In genomic region chrX:32116047-32116446, GRCh38 we compare ENCODE assay signal across 22 cellular contexts.
DNase-seq lines count a peak whose midpoint lies in the region; ATAC-seq and TF ChIP-seq lines count a peak whose summit lies in the region.
"Had no signal": no experiment of that assay in that cellular context is flagged by ENCODE, and none has a peak within 500 bp of the region (broad histone marks: within the 10 kb centered on the region; RNA-seq: fewer than 3 reads in every experiment).

No MANE protein-coding gene starts in this region.

- H3K36me3 Mint-ChIP-seq in endothelial cell (ENCODE audit: low read depth, unreplicated experiment), result no peaks in the 10 kb centered on the region
- H3K36me3 Mint-ChIP-seq: activated naive CD4-positive, alpha-beta T cell treated with anti-CD3 and anti-CD28 coated beads, Interleukin-2, amount 10 ng/mL, durations not matched to agents 7 days and 5 days; stimulated activated memory B cell treated with anti-CD40 and anti-IgM and Interleukin-4, amounts not matched to agents 10 μg/mL and 1 μg/mL and 100 μg/mL, for 72 hours had no signal

- H3K9me3 ChIP-seq in BE2C, result no peaks in the 10 kb centered on the region
- H3K9me3 ChIP-seq in MG63, result no peaks in the 10 kb centered on the region

- no peaks in the 10 kb centered on the region for H3K4me1 ChIP-seq in BE2C

- H3K27me3 Mint-ChIP-seq in endothelial cell (ENCODE audit: unreplicated experiment), result peaks cover 1% of the 10 kb centered on the region
- H3K27me3 Mint-ChIP-seq: activated CD4-positive, alpha-beta T cell treated with anti-CD3 and anti-CD28 coated beads for 36 hours; activated naive CD4-positive, alpha-beta T cell treated with anti-CD3 and anti-CD28 coated beads, Interleukin-2, amount 10 ng/mL, durations not matched to agents 7 days and 5 days; stimulated activated memory B cell treated with anti-CD40 and anti-IgM and Interleukin-4, amounts not matched to agents 10 μg/mL and 1 μg/mL and 100 μg/mL, for 72 hours had no signal

- H3K9me3 Mint-ChIP-seq in endothelial cell (ENCODE audit: unreplicated experiment), result no peaks in the 10 kb centered on the region
- H3K9me3 Mint-ChIP-seq: stimulated activated memory B cell treated with anti-CD40 and anti-IgM and Interleukin-4, amounts not matched to agents 10 μg/mL and 1 μg/mL and 100 μg/mL, for 72 hours had no signal

- H3K27ac Mint-ChIP-seq in endothelial cell (ENCODE audit: unreplicated experiment), result no peak overlapping the region
- H3K27ac Mint-ChIP-seq: activated CD4-positive, alpha-beta T cell treated with anti-CD3 and anti-CD28 coated beads for 36 hours; activated naive CD4-positive, alpha-beta T cell treated with anti-CD3 and anti-CD28 coated beads, Interleukin-2, amount 10 ng/mL, durations not matched to agents 7 days and 5 days; stimulated activated memory B cell treated with anti-CD40 and anti-IgM and Interleukin-4, amounts not matched to agents 10 μg/mL and 1 μg/mL and 100 μg/mL, for 72 hours had no signal

- TF ChIP-seq CTCF in BE2C (IDR thresholded peaks at IDR 0.05; ENCODE audit: low read depth, low read length) (peak; percentile 41), endothelial cell (IDR thresholded peaks at IDR 0.05; ENCODE audit: unreplicated experiment) (peak; percentile 14)

- H3K27me3 ChIP-seq in BE2C (no peaks in the 10 kb centered on the region), H7 (ENCODE audit: control insufficient read depth, insufficient read depth, low read length) (no peaks in the 10 kb centered on the region), MG63 (no peaks in the 10 kb centered on the region)

- H3K4me3 Mint-ChIP-seq in endothelial cell (ENCODE audit: unreplicated experiment), result no peak overlapping the region
- H3K4me3 Mint-ChIP-seq: activated CD4-positive, alpha-beta T cell treated with anti-CD3 and anti-CD28 coated beads for 36 hours; activated naive CD4-positive, alpha-beta T cell treated with anti-CD3 and anti-CD28 coated beads, Interleukin-2, amount 10 ng/mL, durations not matched to agents 7 days and 5 days; stimulated activated memory B cell treated with anti-CD40 and anti-IgM and Interleukin-4, amounts not matched to agents 10 μg/mL and 1 μg/mL and 100 μg/mL, for 72 hours had no signal

- H3K4me1 Mint-ChIP-seq in endothelial cell (ENCODE audit: unreplicated experiment), result no peaks in the 10 kb centered on the region
- H3K4me1 Mint-ChIP-seq: activated CD4-positive, alpha-beta T cell treated with anti-CD3 and anti-CD28 coated beads for 36 hours; activated naive CD4-positive, alpha-beta T cell treated with anti-CD3 and anti-CD28 coated beads, Interleukin-2, amount 10 ng/mL, durations not matched to agents 7 days and 5 days; stimulated activated memory B cell treated with anti-CD40 and anti-IgM and Interleukin-4, amounts not matched to agents 10 μg/mL and 1 μg/mL and 100 μg/mL, for 72 hours had no signal

- DNase-seq in BE2C (peak; percentile 7), H7 (peak; percentile 2), OCI-M1 (lab: John Stamatoyannopoulos, UW) (peak; percentile 17), endothelial cell (ENCODE audit: low spot score) (no peak), COLO668 (lab: John Stamatoyannopoulos, UW; ENCODE audit: unreplicated experiment) (no peak), MG63 (no peak), mesenteric fat pad (ENCODE audit: low spot score) (no peak)
- DNase-seq: activated CD4-positive, alpha-beta T cell treated with anti-CD3 and anti-CD28 coated beads for 36 hours; activated naive CD4-positive, alpha-beta T cell treated with anti-CD3 and anti-CD28 coated beads, Interleukin-2, amount 10 ng/mL, durations not matched to agents 7 days and 5 days; amygdala; C1 segment of cervical spinal cord; dorsolateral prefrontal cortex; erythroblast; foreskin fibroblast; GF-D8; MM.1S; NCI-H748 treated with DMSO at 0.1 percent for 48 hours; SHP77; small intestine; T-helper 1 cell had no signal

- H3K4me3 ChIP-seq in BE2C (ENCODE audit: low read depth, low read length) (no peak overlapping the region), H7 (ENCODE audit: insufficient read depth, low read depth, low read length) (no peak overlapping the region), MG63 (no peak overlapping the region)
- H3K4me3 ChIP-seq: dorsolateral prefrontal cortex had no signal

- no peak for ATAC-seq in activated CD4-positive, CD25-positive, alpha-beta regulatory T cell treated with anti-CD3 and anti-CD28 coated beads, Interleukin-2, amount 50 U/mL, for 24 hours
- ATAC-seq: activated CD4-positive, alpha-beta T cell treated with anti-CD3 and anti-CD28 coated beads for 36 hours; stimulated activated memory B cell treated with anti-CD40 and anti-IgM and Interleukin-4, amounts not matched to agents 10 μg/mL and 1 μg/mL and 100 μg/mL, for 72 hours had no signal

- H3K36me3 ChIP-seq in BE2C (no peaks in the 10 kb centered on the region), H7 (replicated peaks; ENCODE audit: control insufficient read depth, insufficient read depth, low read length) (no peaks in the 10 kb centered on the region), MG63 (no peaks in the 10 kb centered on the region)

Comparison
In these comparisons a context has a peak if more than half of its experiments do, and no peak if none do; other contexts are left out.
1. DNase-seq: peak in BE2C (single experiment), H7 (single experiment) and OCI-M1 (single experiment); none in endothelial cell (single experiment), COLO668 (single experiment), MG63 (single experiment) and mesenteric fat pad (single experiment).